23 cellular contexts compared by ENCODE assay signal in genomic region chr19:31555634-31556215, GRCh38.
"Had no signal": no experiment of that assay in that cellular context is flagged by ENCODE, and none has a peak within 500 bp of the region (broad histone marks: within the 10 kb centered on the region; RNA-seq: fewer than 3 reads in every experiment).

No MANE protein-coding gene starts in this region.

- H3K27ac Mint-ChIP-seq: activated CD4-positive, alpha-beta memory T cell treated with anti-CD3 and anti-CD28 coated beads, Interleukin-2, amount 10 ng/mL, durations not matched to agents 7 days and 5 days; activated CD4-positive, alpha-beta T cell treated with anti-CD3 and anti-CD28 coated beads, Interleukin-2, amount 10 ng/mL, durations not matched to agents 24 days and 14 days; activated naive CD4-positive, alpha-beta T cell treated with anti-CD3 and anti-CD28 coated beads for 36 hours; activated naive CD8-positive, alpha-beta T cell treated with anti-CD3 and anti-CD28 coated beads, Interleukin-2, amount 10 ng/mL, durations not matched to agents 7 days and 5 days; activated T-cell treated with anti-CD3 and anti-CD28 coated beads, Interleukin-2, amount 50 U/mL, for 72 hours; naive thymus-derived CD4-positive, alpha-beta T cell had no signal

- H3K36me3 ChIP-seq: heart right ventricle, lower lobe of right lung, thoracic aorta, upper lobe of right lung had no signal

- H3K27ac ChIP-seq: coronary artery, heart right ventricle, lower lobe of right lung, thoracic aorta, upper lobe of right lung had no signal

- H3K27me3 ChIP-seq: upper lobe of right lung had no signal

- H3K4me1 Mint-ChIP-seq: activated CD4-positive, alpha-beta memory T cell treated with anti-CD3 and anti-CD28 coated beads, Interleukin-2, amount 10 ng/mL, durations not matched to agents 7 days and 5 days; activated CD4-positive, alpha-beta T cell treated with anti-CD3 and anti-CD28 coated beads, Interleukin-2, amount 10 ng/mL, durations not matched to agents 24 days and 14 days; activated naive CD8-positive, alpha-beta T cell treated with anti-CD3 and anti-CD28 coated beads, Interleukin-2, amount 10 ng/mL, durations not matched to agents 7 days and 5 days; naive thymus-derived CD4-positive, alpha-beta T cell; neural crest cell had no signal

- FAIRE-seq: bronchial epithelial cell had no signal

- H3K36me3 Mint-ChIP-seq: activated naive CD8-positive, alpha-beta T cell treated with anti-CD3 and anti-CD28 coated beads, Interleukin-2, amount 10 ng/mL, durations not matched to agents 7 days and 5 days had no signal

- H3K9me3 ChIP-seq: thoracic aorta, upper lobe of right lung had no signal

- H3K4me3 ChIP-seq: coronary artery, heart right ventricle, lower lobe of right lung, thoracic aorta, upper lobe of right lung had no signal

- ATAC-seq: activated T-cell treated with anti-CD3 and anti-CD28 coated beads, Interleukin-2, amount 50 U/mL, for 72 hours; left lobe of liver; lower lobe of right lung; naive thymus-derived CD4-positive, alpha-beta T cell; upper lobe of right lung had no signal

- H3K4me3 Mint-ChIP-seq: activated CD4-positive, alpha-beta memory T cell treated with anti-CD3 and anti-CD28 coated beads, Interleukin-2, amount 10 ng/mL, durations not matched to agents 7 days and 5 days; activated CD4-positive, alpha-beta T cell treated with anti-CD3 and anti-CD28 coated beads, Interleukin-2, amount 10 ng/mL, durations not matched to agents 24 days and 14 days; activated naive CD4-positive, alpha-beta T cell treated with anti-CD3 and anti-CD28 coated beads for 36 hours; activated naive CD8-positive, alpha-beta T cell treated with anti-CD3 and anti-CD28 coated beads, Interleukin-2, amount 10 ng/mL, durations not matched to agents 7 days and 5 days; activated T-cell treated with anti-CD3 and anti-CD28 coated beads, Interleukin-2, amount 50 U/mL, for 72 hours; naive thymus-derived CD4-positive, alpha-beta T cell; neural crest cell had no signal

- DNase-seq: activated CD4-positive, alpha-beta memory T cell treated with anti-CD3 and anti-CD28 coated beads, Interleukin-2, amount 10 ng/mL, durations not matched to agents 7 days and 5 days; activated CD4-positive, alpha-beta T cell treated with anti-CD3 and anti-CD28 coated beads, Interleukin-2, amount 10 ng/mL, durations not matched to agents 24 days and 14 days; activated effector memory CD4-positive, alpha-beta T cell treated with Interleukin-2 at 50 U/mL for 16 hours; activated naive CD4-positive, alpha-beta T cell treated with anti-CD3 and anti-CD28 coated beads for 36 hours; activated naive CD8-positive, alpha-beta T cell treated with anti-CD3 and anti-CD28 coated beads, Interleukin-2, amount 10 ng/mL, durations not matched to agents 7 days and 5 days; activated T-cell treated with anti-CD3 and anti-CD28 coated beads, Interleukin-2, amount 50 U/mL, for 72 hours; amniotic stem cell; cerebellar nuclear complex; heart right ventricle; lower lobe of right lung; mesendoderm; naive thymus-derived CD4-positive, alpha-beta T cell; occipital lobe; retina; stimulated activated CD4-positive, alpha-beta T cell treated with anti-CD3 and anti-CD28 coated beads, Interleukin-4, amount 100 ng/mL, for 1 hour; stimulated activated naive CD4-positive, alpha-beta T cell; T-helper 1 cell; upper lobe of right lung had no signal

- H3K4me1 ChIP-seq: heart right ventricle, lower lobe of right lung, upper lobe of right lung had no signal

- H3K27me3 Mint-ChIP-seq: activated CD4-positive, alpha-beta memory T cell treated with anti-CD3 and anti-CD28 coated beads, Interleukin-2, amount 10 ng/mL, durations not matched to agents 7 days and 5 days; activated CD4-positive, alpha-beta T cell treated with anti-CD3 and anti-CD28 coated beads, Interleukin-2, amount 10 ng/mL, durations not matched to agents 24 days and 14 days; activated naive CD8-positive, alpha-beta T cell treated with anti-CD3 and anti-CD28 coated beads, Interleukin-2, amount 10 ng/mL, durations not matched to agents 7 days and 5 days had no signal
